ENCODE assay signal across 1 cellular context in the genomic region with DNA sequence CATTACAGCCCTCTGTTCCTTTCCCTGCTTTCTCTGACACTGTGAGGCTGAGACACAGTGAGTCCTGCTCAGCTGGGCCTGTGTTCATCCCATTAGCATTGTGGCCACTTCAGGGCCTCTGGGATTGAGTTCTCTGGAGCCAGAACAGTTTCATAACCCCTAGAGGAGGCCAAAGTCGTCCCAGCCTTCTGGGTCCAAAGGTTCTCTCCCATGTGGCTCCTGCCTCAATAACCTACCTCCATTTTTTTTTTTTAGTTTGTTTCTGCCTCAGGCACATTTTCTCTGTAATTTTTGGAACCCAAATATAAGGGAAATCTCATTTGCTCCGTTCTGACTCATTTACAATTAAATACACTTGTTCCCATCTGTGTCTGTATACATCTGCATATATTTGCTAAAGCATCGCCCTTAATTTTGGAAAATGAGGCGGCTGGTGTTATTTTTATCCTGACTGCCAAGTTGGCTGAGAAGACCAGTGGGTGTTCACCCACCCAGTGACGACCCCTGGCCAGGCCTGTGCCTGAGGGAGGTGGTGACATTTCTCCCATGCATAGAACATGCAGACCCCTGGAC.
TF ChIP-seq lines count a peak whose summit lies in the region.

No MANE protein-coding gene starts in this region.

TF ChIP-seq in HepG2, 621 proteins besides CTCF, POLR2A, EP300 and RAD21 (continued from another document and continues in another):
- no peak for TF ChIP-seq SOX13 (IDR thresholded peaks at IDR 0.05)
- TF ChIP-seq SOX13 (CRISPR knock-in tag; conservative IDR thresholded peaks at IDR 0.05 in 1 of 2, IDR thresholded peaks at IDR 0.05 in 1 of 2): peak in 1 of 2 experiments; percentile 46; a peak in 2 of 4 replicates
- peak; percentile 40; the same call in 1 of the 2 replicates for TF ChIP-seq NFIC (IDR thresholded peaks at IDR 0.05; ENCODE audit: low read length)
- peak; percentile 77; the same call in 1 of the 2 replicates for TF ChIP-seq ZNF605 (CRISPR knock-in tag; IDR thresholded peaks at IDR 0.05)
- TF ChIP-seq RAD51 (IDR thresholded peaks at IDR 0.05; ENCODE audit: borderline replicate concordance): no peak
- TF ChIP-seq MTF1 (CRISPR knock-in tag; IDR thresholded peaks at IDR 0.05): no peak
- TF ChIP-seq RXRB (CRISPR knock-in tag; IDR thresholded peaks at IDR 0.05; ENCODE audit: borderline replicate concordance): peak; percentile 44; the same call in 1 of the 2 replicates
- peak; percentile 66; the same call in 1 of the 2 replicates for TF ChIP-seq ZNF121 (CRISPR knock-in tag; IDR thresholded peaks at IDR 0.05)
- TF ChIP-seq HOXD1 (CRISPR knock-in tag; IDR thresholded peaks at IDR 0.05): no peak
- TF ChIP-seq ZNF879 (CRISPR knock-in tag; IDR thresholded peaks at IDR 0.05): no peak; the same call in 1 of the 2 replicates
- TF ChIP-seq DMAP1 (CRISPR knock-in tag; IDR thresholded peaks at IDR 0.05): peak; percentile 75; the same call in 1 of the 2 replicates
- TF ChIP-seq MXD4 (CRISPR knock-in tag; IDR thresholded peaks at IDR 0.05): no peak; the same call in 1 of the 2 replicates
- TF ChIP-seq, protein P1, sequence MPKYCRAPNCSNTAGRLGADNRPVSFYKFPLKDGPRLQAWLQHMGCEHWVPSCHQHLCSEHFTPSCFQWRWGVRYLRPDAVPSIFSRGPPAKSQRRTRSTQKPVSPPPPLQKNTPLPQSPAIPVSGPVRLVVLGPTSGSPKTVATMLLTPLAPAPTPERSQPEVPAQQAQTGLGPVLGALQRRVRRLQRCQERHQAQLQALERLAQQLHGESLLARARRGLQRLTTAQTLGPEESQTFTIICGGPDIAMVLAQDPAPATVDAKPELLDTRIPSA (CRISPR knock-in tag; IDR thresholded peaks at IDR 0.05; ENCODE audit: borderline replicate concordance): no peak
- peak; percentile 73 for TF ChIP-seq HOXA3 (CRISPR knock-in tag; IDR thresholded peaks at IDR 0.05)
- no peak for TF ChIP-seq KDM3A (CRISPR knock-in tag; IDR thresholded peaks at IDR 0.05; ENCODE audit: low read depth)
- TF ChIP-seq YEATS4 (CRISPR knock-in tag; IDR thresholded peaks at IDR 0.05; ENCODE audit: borderline replicate concordance): 0 out of 2 replicates have a peak, but pooled peaks have one; percentile 29
- peak; percentile 11; the same call in 1 of the 2 replicates for TF ChIP-seq MIXL1 (CRISPR knock-in tag; IDR thresholded peaks at IDR 0.05)
- TF ChIP-seq NRL (CRISPR knock-in tag; IDR thresholded peaks at IDR 0.05; ENCODE audit: borderline replicate concordance): no peak
- peak; percentile 64; the same call in 1 of the 2 replicates for TF ChIP-seq PHF21A (CRISPR knock-in tag; IDR thresholded peaks at IDR 0.05)
- TF ChIP-seq SCMH1 (CRISPR knock-in tag; IDR thresholded peaks at IDR 0.05; ENCODE audit: borderline replicate concordance): no peak
- TF ChIP-seq SRSF9 (IDR thresholded peaks at IDR 0.05; ENCODE audit: borderline replicate concordance, insufficient read depth, low read depth, low read length, poor library complexity, severe bottlenecking): no peak
- TF ChIP-seq FOSL2 (CRISPR knock-in tag; IDR thresholded peaks at IDR 0.05): 0 out of 2 replicates have a peak, but pooled peaks have one; percentile 26
- TF ChIP-seq FOXP1 (IDR thresholded peaks at IDR 0.05): no peak
- no peak for TF ChIP-seq FOXP1 (CRISPR knock-in tag; IDR thresholded peaks at IDR 0.05)
- TF ChIP-seq, protein P2, sequence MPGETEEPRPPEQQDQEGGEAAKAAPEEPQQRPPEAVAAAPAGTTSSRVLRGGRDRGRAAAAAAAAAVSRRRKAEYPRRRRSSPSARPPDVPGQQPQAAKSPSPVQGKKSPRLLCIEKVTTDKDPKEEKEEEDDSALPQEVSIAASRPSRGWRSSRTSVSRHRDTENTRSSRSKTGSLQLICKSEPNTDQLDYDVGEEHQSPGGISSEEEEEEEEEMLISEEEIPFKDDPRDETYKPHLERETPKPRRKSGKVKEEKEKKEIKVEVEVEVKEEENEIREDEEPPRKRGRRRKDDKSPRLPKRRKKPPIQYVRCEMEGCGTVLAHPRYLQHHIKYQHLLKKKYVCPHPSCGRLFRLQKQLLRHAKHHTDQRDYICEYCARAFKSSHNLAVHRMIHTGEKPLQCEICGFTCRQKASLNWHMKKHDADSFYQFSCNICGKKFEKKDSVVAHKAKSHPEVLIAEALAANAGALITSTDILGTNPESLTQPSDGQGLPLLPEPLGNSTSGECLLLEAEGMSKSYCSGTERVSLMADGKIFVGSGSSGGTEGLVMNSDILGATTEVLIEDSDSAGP (CRISPR knock-in tag; IDR thresholded peaks at IDR 0.05; ENCODE audit: borderline replicate concordance): no peak; the same call in 1 of the 2 replicates
- TF ChIP-seq PAWR (CRISPR knock-in tag; IDR thresholded peaks at IDR 0.05; ENCODE audit: borderline replicate concordance): no peak
- 0 out of 2 replicates have a peak, but pooled peaks have one; percentile 37 for TF ChIP-seq LCORL (IDR thresholded peaks at IDR 0.05)
- peak; percentile 49; the same call in 1 of the 2 replicates for TF ChIP-seq LCORL (CRISPR knock-in tag; IDR thresholded peaks at IDR 0.05)
- TF ChIP-seq, protein P3, sequence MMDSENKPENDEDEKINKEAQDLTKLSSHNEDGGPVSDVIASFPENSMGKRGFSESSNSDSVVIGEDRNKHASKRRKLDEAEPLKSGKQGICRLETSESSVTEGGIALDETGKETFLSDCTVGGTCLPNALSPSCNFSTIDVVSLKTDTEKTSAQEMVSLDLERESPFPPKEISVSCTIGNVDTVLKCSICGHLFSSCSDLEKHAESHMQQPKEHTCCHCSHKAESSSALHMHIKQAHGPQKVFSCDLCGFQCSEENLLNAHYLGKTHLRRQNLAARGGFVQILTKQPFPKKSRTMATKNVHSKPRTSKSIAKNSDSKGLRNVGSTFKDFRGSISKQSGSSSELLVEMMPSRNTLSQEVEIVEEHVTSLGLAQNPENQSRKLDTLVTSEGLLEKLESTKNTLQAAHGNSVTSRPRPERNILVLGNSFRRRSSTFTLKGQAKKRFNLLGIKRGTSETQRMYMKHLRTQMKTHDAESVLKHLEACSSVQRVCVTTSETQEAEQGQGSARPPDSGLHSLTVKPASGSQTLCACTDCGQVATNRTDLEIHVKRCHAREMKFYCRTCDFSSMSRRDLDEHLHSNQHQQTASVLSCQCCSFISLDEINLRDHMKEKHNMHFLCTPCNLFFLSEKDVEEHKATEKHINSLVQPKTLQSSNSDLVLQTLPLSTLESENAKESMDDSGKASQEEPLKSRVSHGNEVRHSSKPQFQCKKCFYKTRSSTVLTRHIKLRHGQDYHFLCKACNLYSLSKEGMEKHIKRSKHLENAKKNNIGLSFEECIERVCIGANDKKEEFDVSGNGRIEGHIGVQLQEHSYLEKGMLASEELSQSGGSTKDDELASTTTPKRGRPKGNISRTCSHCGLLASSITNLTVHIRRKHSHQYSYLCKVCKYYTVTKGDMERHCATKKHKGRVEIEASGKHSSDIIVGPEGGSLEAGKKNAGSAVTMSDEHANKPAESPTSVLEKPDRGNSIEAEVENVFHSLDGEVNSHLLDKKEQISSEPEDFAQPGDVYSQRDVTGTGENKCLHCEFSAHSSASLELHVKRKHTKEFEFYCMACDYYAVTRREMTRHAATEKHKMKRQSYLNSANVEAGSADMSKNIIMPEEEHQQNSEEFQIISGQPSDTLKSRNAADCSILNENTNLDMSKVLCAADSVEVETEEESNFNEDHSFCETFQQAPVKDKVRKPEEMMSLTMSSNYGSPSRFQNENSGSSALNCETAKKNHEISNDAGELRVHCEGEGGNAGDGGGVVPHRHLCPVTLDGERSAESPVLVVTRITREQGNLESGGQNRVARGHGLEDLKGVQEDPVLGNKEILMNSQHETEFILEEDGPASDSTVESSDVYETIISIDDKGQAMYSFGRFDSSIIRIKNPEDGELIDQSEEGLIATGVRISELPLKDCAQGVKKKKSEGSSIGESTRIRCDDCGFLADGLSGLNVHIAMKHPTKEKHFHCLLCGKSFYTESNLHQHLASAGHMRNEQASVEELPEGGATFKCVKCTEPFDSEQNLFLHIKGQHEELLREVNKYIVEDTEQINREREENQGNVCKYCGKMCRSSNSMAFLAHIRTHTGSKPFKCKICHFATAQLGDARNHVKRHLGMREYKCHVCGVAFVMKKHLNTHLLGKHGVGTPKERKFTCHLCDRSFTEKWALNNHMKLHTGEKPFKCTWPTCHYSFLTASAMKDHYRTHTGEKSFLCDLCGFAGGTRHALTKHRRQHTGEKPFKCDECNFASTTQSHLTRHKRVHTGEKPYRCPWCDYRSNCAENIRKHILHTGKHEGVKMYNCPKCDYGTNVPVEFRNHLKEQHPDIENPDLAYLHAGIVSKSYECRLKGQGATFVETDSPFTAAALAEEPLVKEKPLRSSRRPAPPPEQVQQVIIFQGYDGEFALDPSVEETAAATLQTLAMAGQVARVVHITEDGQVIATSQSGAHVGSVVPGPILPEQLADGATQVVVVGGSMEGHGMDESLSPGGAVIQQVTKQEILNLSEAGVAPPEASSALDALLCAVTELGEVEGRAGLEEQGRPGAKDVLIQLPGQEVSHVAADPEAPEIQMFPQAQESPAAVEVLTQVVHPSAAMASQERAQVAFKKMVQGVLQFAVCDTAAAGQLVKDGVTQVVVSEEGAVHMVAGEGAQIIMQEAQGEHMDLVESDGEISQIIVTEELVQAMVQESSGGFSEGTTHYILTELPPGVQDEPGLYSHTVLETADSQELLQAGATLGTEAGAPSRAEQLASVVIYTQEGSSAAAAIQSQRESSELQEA (CRISPR knock-in tag; IDR thresholded peaks at IDR 0.05; ENCODE audit: not compliant biosample characterization): no peak
- TF ChIP-seq REXO4 (CRISPR knock-in tag; IDR thresholded peaks at IDR 0.05; ENCODE audit: borderline replicate concordance): no peak
- TF ChIP-seq ZNF468 (CRISPR knock-in tag; IDR thresholded peaks at IDR 0.05): no peak
- 0 out of 2 replicates have a peak, but pooled peaks have one; percentile 25 for TF ChIP-seq NR2C2 (CRISPR knock-in tag; IDR thresholded peaks at IDR 0.05; ENCODE audit: borderline replicate concordance)
- TF ChIP-seq, protein P4, sequence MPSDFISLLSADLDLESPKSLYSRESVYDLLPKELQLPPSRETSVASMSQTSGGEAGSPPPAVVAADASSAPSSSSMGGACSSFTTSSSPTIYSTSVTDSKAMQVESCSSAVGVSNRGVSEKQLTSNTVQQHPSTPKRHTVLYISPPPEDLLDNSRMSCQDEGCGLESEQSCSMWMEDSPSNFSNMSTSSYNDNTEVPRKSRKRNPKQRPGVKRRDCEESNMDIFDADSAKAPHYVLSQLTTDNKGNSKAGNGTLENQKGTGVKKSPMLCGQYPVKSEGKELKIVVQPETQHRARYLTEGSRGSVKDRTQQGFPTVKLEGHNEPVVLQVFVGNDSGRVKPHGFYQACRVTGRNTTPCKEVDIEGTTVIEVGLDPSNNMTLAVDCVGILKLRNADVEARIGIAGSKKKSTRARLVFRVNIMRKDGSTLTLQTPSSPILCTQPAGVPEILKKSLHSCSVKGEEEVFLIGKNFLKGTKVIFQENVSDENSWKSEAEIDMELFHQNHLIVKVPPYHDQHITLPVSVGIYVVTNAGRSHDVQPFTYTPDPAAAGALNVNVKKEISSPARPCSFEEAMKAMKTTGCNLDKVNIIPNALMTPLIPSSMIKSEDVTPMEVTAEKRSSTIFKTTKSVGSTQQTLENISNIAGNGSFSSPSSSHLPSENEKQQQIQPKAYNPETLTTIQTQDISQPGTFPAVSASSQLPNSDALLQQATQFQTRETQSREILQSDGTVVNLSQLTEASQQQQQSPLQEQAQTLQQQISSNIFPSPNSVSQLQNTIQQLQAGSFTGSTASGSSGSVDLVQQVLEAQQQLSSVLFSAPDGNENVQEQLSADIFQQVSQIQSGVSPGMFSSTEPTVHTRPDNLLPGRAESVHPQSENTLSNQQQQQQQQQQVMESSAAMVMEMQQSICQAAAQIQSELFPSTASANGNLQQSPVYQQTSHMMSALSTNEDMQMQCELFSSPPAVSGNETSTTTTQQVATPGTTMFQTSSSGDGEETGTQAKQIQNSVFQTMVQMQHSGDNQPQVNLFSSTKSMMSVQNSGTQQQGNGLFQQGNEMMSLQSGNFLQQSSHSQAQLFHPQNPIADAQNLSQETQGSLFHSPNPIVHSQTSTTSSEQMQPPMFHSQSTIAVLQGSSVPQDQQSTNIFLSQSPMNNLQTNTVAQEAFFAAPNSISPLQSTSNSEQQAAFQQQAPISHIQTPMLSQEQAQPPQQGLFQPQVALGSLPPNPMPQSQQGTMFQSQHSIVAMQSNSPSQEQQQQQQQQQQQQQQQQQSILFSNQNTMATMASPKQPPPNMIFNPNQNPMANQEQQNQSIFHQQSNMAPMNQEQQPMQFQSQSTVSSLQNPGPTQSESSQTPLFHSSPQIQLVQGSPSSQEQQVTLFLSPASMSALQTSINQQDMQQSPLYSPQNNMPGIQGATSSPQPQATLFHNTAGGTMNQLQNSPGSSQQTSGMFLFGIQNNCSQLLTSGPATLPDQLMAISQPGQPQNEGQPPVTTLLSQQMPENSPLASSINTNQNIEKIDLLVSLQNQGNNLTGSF (CRISPR knock-in tag; IDR thresholded peaks at IDR 0.05): no peak
- TF ChIP-seq NR2F6 (IDR thresholded peaks at IDR 0.05): peak; percentile 27; the same call in 1 of the 2 replicates
- peak; percentile 20; the same call in 1 of the 2 replicates for TF ChIP-seq NR2F6 (CRISPR knock-in tag; IDR thresholded peaks at IDR 0.05)
- TF ChIP-seq SPEN (CRISPR knock-in tag; IDR thresholded peaks at IDR 0.05; ENCODE audit: low read depth): 0 out of 2 replicates have a peak, but pooled peaks have one; percentile 47
- no peak for TF ChIP-seq NR2F1 (CRISPR knock-in tag; IDR thresholded peaks at IDR 0.05)
- TF ChIP-seq ATAD3A (CRISPR knock-in tag; IDR thresholded peaks at IDR 0.05): no peak
- no peak for TF ChIP-seq ZFP82 (CRISPR knock-in tag; IDR thresholded peaks at IDR 0.05; ENCODE audit: borderline replicate concordance)
- TF ChIP-seq, protein P5, sequence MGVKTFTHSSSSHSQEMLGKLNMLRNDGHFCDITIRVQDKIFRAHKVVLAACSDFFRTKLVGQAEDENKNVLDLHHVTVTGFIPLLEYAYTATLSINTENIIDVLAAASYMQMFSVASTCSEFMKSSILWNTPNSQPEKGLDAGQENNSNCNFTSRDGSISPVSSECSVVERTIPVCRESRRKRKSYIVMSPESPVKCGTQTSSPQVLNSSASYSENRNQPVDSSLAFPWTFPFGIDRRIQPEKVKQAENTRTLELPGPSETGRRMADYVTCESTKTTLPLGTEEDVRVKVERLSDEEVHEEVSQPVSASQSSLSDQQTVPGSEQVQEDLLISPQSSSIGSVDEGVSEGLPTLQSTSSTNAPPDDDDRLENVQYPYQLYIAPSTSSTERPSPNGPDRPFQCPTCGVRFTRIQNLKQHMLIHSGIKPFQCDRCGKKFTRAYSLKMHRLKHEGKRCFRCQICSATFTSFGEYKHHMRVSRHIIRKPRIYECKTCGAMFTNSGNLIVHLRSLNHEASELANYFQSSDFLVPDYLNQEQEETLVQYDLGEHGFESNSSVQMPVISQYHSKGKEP (CRISPR knock-in tag; IDR thresholded peaks at IDR 0.05): no peak
- no peak for TF ChIP-seq ISX (CRISPR knock-in tag; conservative IDR thresholded peaks at IDR 0.05)
- peak; percentile 79 for TF ChIP-seq ZFY (CRISPR knock-in tag; IDR thresholded peaks at IDR 0.05)
- no peak for TF ChIP-seq RELA (CRISPR knock-in tag; IDR thresholded peaks at IDR 0.05)
- peak; percentile 94 for TF ChIP-seq HNF4A (CRISPR knock-in tag; IDR thresholded peaks at IDR 0.05)
